ENCODE assay signal across 2 cellular contexts in the genomic region with DNA sequence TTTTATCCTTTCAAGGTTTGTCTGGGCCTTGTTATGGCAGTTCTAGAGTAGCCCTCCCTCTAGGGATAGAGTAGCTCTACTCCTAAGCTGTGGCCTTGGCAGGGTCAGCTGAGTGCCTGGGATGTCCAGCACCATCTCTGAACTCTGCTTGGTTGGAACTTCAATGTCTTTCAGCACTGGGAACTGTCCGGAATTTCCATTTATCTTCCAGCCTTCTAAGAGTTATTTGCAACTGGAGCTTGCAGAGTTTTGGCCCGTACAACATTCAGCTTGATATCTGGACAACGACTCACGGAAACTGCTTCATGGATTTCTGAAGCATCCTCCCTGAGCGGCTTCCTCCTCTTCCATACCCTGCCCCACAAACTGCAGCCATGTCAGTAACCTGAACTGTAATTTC.
TF ChIP-seq lines count a peak whose summit lies in the region.

No MANE protein-coding gene starts in this region.

TF ChIP-seq in A549, 52 proteins besides CTCF, POLR2A, EP300 and RAD21:
- TF ChIP-seq, protein P1, sequence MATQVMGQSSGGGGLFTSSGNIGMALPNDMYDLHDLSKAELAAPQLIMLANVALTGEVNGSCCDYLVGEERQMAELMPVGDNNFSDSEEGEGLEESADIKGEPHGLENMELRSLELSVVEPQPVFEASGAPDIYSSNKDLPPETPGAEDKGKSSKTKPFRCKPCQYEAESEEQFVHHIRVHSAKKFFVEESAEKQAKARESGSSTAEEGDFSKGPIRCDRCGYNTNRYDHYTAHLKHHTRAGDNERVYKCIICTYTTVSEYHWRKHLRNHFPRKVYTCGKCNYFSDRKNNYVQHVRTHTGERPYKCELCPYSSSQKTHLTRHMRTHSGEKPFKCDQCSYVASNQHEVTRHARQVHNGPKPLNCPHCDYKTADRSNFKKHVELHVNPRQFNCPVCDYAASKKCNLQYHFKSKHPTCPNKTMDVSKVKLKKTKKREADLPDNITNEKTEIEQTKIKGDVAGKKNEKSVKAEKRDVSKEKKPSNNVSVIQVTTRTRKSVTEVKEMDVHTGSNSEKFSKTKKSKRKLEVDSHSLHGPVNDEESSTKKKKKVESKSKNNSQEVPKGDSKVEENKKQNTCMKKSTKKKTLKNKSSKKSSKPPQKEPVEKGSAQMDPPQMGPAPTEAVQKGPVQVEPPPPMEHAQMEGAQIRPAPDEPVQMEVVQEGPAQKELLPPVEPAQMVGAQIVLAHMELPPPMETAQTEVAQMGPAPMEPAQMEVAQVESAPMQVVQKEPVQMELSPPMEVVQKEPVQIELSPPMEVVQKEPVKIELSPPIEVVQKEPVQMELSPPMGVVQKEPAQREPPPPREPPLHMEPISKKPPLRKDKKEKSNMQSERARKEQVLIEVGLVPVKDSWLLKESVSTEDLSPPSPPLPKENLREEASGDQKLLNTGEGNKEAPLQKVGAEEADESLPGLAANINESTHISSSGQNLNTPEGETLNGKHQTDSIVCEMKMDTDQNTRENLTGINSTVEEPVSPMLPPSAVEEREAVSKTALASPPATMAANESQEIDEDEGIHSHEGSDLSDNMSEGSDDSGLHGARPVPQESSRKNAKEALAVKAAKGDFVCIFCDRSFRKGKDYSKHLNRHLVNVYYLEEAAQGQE (IDR thresholded peaks at IDR 0.05), result peak; percentile 87
- TF ChIP-seq CBX8 (IDR thresholded peaks at IDR 0.05), result no peak
- TF ChIP-seq EHMT2 (IDR thresholded peaks at IDR 0.05; ENCODE audit: low read depth), result peak; percentile 37; the same call in 1 of the 2 replicates
- no peak for TF ChIP-seq JUN (IDR thresholded peaks at IDR 0.05)

TF ChIP-seq in GM23338, 12 proteins besides CTCF, POLR2A, EP300 and RAD21 (continued from another document):
- TF ChIP-seq EZH2phosphoT487 (IDR thresholded peaks at IDR 0.05; ENCODE audit: unreplicated experiment), result no peak
